Comparison of ENCODE assay signal across 7 cellular contexts in genomic region chr14:102064590-102064989, GRCh38. TPM values are rescaled to one million over a fixed set of nuclear protein-coding genes. Genes with fewer than 3 reads are reported as not detected.
DNase-seq lines count a peak whose midpoint lies in the region; ATAC-seq, FAIRE-seq and TF ChIP-seq lines count a peak whose summit lies in the region.
"Not testable (repeated sequence)": the region's sequence is repeated elsewhere in the genome, so short reads cannot be mapped to it uniquely, and the experiment has no call there.

No MANE protein-coding gene starts in this region.

- intact Hi-C loops in Caco-2 (cut with micrococcal nuclease; ENCODE audit: unreplicated experiment); PC-9 (cut with micrococcal nuclease; ENCODE audit: unreplicated experiment); K562 (cut with micrococcal nuclease); HepG2 (cut with micrococcal nuclease; ENCODE audit: unreplicated experiment); spleen (cut with DNase I; ENCODE audit: low total_unique reads); upper lobe of right lung (cut with DNase I): not testable (repeated sequence)

- not testable (repeated sequence) for H4K20me1 ChIP-seq in PC-9 (ENCODE audit: insufficient read depth); K562 (replicated peaks; ENCODE audit: control insufficient read depth, insufficient read depth, low read length); HepG2 (ENCODE audit: insufficient read depth, low read length)

- H3K27ac Mint-ChIP-seq in Caco-2 (ENCODE audit: unreplicated experiment) (peak overlapping the region; percentile 63), glutamatergic neuron (ENCODE audit: unreplicated experiment) (peak overlapping the region; percentile 70)

- H3K4me1 Mint-ChIP-seq in Caco-2 (ENCODE audit: low read depth, unreplicated experiment); glutamatergic neuron (ENCODE audit: low read depth, unreplicated experiment): not testable (repeated sequence)

- not testable (repeated sequence) for H3K4me1 ChIP-seq in Caco-2
- H3K4me1 ChIP-seq in PC-9 (replicated peaks; ENCODE audit: insufficient read depth) = peaks cover 22% of the 10 kb centered on the region
- peaks cover 6 to 12% of the 10 kb centered on the region in 2 experiments; a peak in 3 of 5 replicates for H3K4me1 ChIP-seq in K562 (replicated peaks in 1 of 2; ENCODE audit: control insufficient read depth in 2 of 2, insufficient read depth in 2 of 2, low read length in 2 of 2)
- H3K4me1 ChIP-seq in HepG2 (ENCODE audit: insufficient read depth, low read length) = peaks cover 13% of the 10 kb centered on the region
- peaks cover 0 to 22% (median 15%) of the 10 kb centered on the region in 6 donors for H3K4me1 ChIP-seq in spleen
- peaks cover 13% of the 10 kb centered on the region for H3K4me1 ChIP-seq in upper lobe of right lung

- H3K9me1 ChIP-seq in K562 (ENCODE audit: control insufficient read depth, insufficient read depth, low read length) = not testable (repeated sequence)

- not testable (repeated sequence) for H3K9me3 ChIP-seq in Caco-2; PC-9 (ENCODE audit: insufficient read depth, low read depth); K562 (replicated peaks; ENCODE audit: control insufficient read depth, insufficient read depth, low read depth, low read length); HepG2 (ENCODE audit: low read length); spleen; upper lobe of right lung

- ATAC-seq in K562, HepG2, upper lobe of right lung: not testable (repeated sequence)

- TF ChIP-seq CTCF in Caco-2 (IDR thresholded peaks at IDR 0.05; ENCODE audit: insufficient read depth in 1 of 2, low read depth in 1 of 2, low read length in 1 of 2, severe bottlenecking in 1 of 2, unreplicated experiment in 1 of 2); PC-9 (conservative IDR thresholded peaks at IDR 0.05); K562 (IDR thresholded peaks at IDR 0.05 in 2 of 3, conservative IDR thresholded peaks at IDR 0.05 in 1 of 3; ENCODE audit: insufficient read depth in 2 of 3, low read depth in 1 of 3, low read length in 3 of 3); glutamatergic neuron (IDR thresholded peaks at IDR 0.05; ENCODE audit: partially characterized antibody, unreplicated experiment); HepG2 (CRISPR knock-in tag; IDR thresholded peaks at IDR 0.05); spleen (IDR thresholded peaks at IDR 0.05 in 8 of 11, conservative IDR thresholded peaks at IDR 0.05 in 3 of 11); upper lobe of right lung (IDR thresholded peaks at IDR 0.05): not testable (repeated sequence)

- in situ Hi-C loops in K562 (cut with MboI) = loop anchor here (10.0 kb wide), 1 partner anchor 250 kb away; the partner anchor contains the start of gene ZNF839
- in situ Hi-C loops in HepG2 (cut with HindIII; ENCODE audit: extremely low pct_ligation_motif_present, low pct_unique_long_range_greater_than_20kb) = loop anchor here (5.0 kb wide), 1 partner anchor 33 kb away; no protein-coding TSS in a partner anchor

- not testable (repeated sequence) for H3K9me2 ChIP-seq in PC-9 (ENCODE audit: insufficient read depth)

- TF ChIP-seq RAD21 in K562 (CRISPR knock-in tag; conservative IDR thresholded peaks at IDR 0.05 in 1 of 2, IDR thresholded peaks at IDR 0.05 in 1 of 2); HepG2 (CRISPR knock-in tag; IDR thresholded peaks at IDR 0.05): not testable (repeated sequence)

- H3K27ac ChIP-seq in PC-9; K562 (ENCODE audit: extremely low read depth, low read depth, low read length); HepG2 (ENCODE audit: extremely low read length, insufficient read depth, low read length); spleen; upper lobe of right lung: not testable (repeated sequence)

- H3K27me3 Mint-ChIP-seq in Caco-2 (ENCODE audit: insufficient read depth, unreplicated experiment); glutamatergic neuron (ENCODE audit: unreplicated experiment): not testable (repeated sequence)

- H3K79me2 ChIP-seq in PC-9 (ENCODE audit: low read depth); K562 (ENCODE audit: control insufficient read depth, insufficient read depth, low read length); HepG2 (ENCODE audit: insufficient read depth, low read length): not testable (repeated sequence)

- peaks cover 31% of the 10 kb centered on the region for H3F3A ChIP-seq in PC-9 (ENCODE audit: insufficient read depth, low read depth)

- not testable (repeated sequence) for TF ChIP-seq POLR2A in K562 (conservative IDR thresholded peaks at IDR 0.05); HepG2 (IDR thresholded peaks at IDR 0.05; ENCODE audit: insufficient read depth in 1 of 2, low read depth in 2 of 2, low read length in 2 of 2); spleen (IDR thresholded peaks at IDR 0.05)

- BruUV-seq in Caco-2 (replicated peaks; lab: Mats Ljungman, UMichigan); PC-9 (replicated peaks; lab: Mats Ljungman, UMichigan); K562 (replicated peaks; lab: Mats Ljungman, UMichigan); HepG2 (replicated peaks; lab: Mats Ljungman, UMichigan): not testable (repeated sequence)

- DNase-seq in Caco-2; PC-9; K562 (ENCODE audit: extremely low read depth in 1 of 4, low spot score in 3 of 4); glutamatergic neuron; HepG2 (ENCODE audit: low spot score): not testable (repeated sequence)
- DNase-seq in spleen (peak; percentile 42), upper lobe of right lung (peak; percentile 20)

- POLR2A ChIA-PET in Caco-2 (lab: Charles Lee) (interaction anchor here (1.0 kb wide), 1 partner anchor 32 kb away, joined by 5 read pairs; no protein-coding TSS in a partner anchor), PC-9 (lab: Charles Lee; ENCODE audit: unreplicated experiment) (interaction anchor here (0.7 kb wide), 1 partner anchor 259 kb away, joined by 3 read pairs; no protein-coding TSS in a partner anchor), K562 (lab: Yijun Ruan, JAX) (interaction anchor here (0.8 to 3.3 kb wide), 4 partner anchors 8 to 21 kb away, joined by 3 to 17 read pairs (median 9); partner anchors contain the start of gene HSP90AA1), HepG2 (lab: Yijun Ruan, JAX) (interaction anchor here (2.3 kb wide), 1 partner anchor 32 kb away, joined by 9 read pairs; no protein-coding TSS in a partner anchor)

- FAIRE-seq in K562 (lab: Jason Lieb, UNC); HepG2 (lab: Jason Lieb, UNC): not testable (repeated sequence)

- CTCF ChIA-PET in Caco-2 (lab: Charles Lee) = interaction anchor here (1.1 to 2.7 kb wide), 3 partner anchors 18 to 32 kb away, joined by 4 to 26 read pairs (median 13); no protein-coding TSS in a partner anchor
- CTCF ChIA-PET in PC-9 (lab: Charles Lee) = interaction anchor here (0.7 to 2.1 kb wide), 4 partner anchors 13 to 235 kb away, joined by 3 to 25 read pairs (median 5); no protein-coding TSS in a partner anchor
- CTCF ChIA-PET in K562 (lab: Yijun Ruan, JAX; ENCODE audit: low intra/inter-chr PET ratio) = not testable (repeated sequence)
- CTCF ChIA-PET in HepG2 (lab: Yijun Ruan, JAX; ENCODE audit: low intra/inter-chr PET ratio, low total read pairs) = interaction anchor here (2.7 kb wide), 1 partner anchor 31 kb away, joined by 22 read pairs; no protein-coding TSS in a partner anchor

- not testable (repeated sequence) for H3K9ac ChIP-seq in K562 (ENCODE audit: insufficient read depth in 1 of 2, low read depth in 2 of 2, low read length in 2 of 2); HepG2 (ENCODE audit: insufficient read depth, low read depth, low read length)

- H3K4me3 ChIP-seq in Caco-2 (ENCODE audit: low read depth, low read length); PC-9; K562; HepG2 (replicated peaks in 1 of 3; ENCODE audit: insufficient read depth in 1 of 3, low read depth in 2 of 3, low read length in 3 of 3); spleen; upper lobe of right lung: not testable (repeated sequence)

- TF ChIP-seq EP300 in K562 (IDR thresholded peaks at IDR 0.05; ENCODE audit: low read length); HepG2 (IDR thresholded peaks at IDR 0.05; ENCODE audit: low read depth in 2 of 2, low read length in 2 of 2); HepG2 (CRISPR knock-in tag; IDR thresholded peaks at IDR 0.05; ENCODE audit: borderline replicate concordance): not testable (repeated sequence)

- WGBS in K562 (ENCODE audit: insufficient coverage, low coverage, missing lambda C conversion rate) = 21% methylated on average over 3 of the region's 8 CpGs
- whole genome bisulfite sequencing in HepG2 (ENCODE audit: low lambda C conversion rate) = 67% methylated on average over 8 of the region's 8 CpGs
- WGBS in spleen, 5 donors = 87 to 93% (median 89%) methylated on average over 8 of the region's 8 CpGs

- not testable (repeated sequence) for H3K27me3 ChIP-seq in Caco-2 (replicated peaks; ENCODE audit: control insufficient read depth, insufficient read depth, low read length); PC-9 (ENCODE audit: insufficient read depth, low read depth); K562 (ENCODE audit: control insufficient read depth in 2 of 2, insufficient read depth in 2 of 2, low read length in 2 of 2); HepG2 (ENCODE audit: control insufficient read depth in 1 of 2, insufficient read depth in 2 of 2, low read length in 2 of 2); spleen (replicated peaks in 1 of 7); upper lobe of right lung

- H3K9me3 Mint-ChIP-seq in Caco-2 (ENCODE audit: unreplicated experiment); glutamatergic neuron (ENCODE audit: unreplicated experiment): not testable (repeated sequence)

- not testable (repeated sequence) for H3K36me3 ChIP-seq in Caco-2 (ENCODE audit: control insufficient read depth, insufficient read depth, low read length); PC-9 (ENCODE audit: low read depth); K562 (ENCODE audit: control insufficient read depth, insufficient read depth, low read length); HepG2 (replicated peaks in 1 of 2; ENCODE audit: control insufficient read depth in 1 of 2, insufficient read depth in 2 of 2, low read length in 2 of 2); spleen; upper lobe of right lung

- peak overlapping the region; percentile 63 for H3K4me3 Mint-ChIP-seq in Caco-2 (ENCODE audit: unreplicated experiment)
- H3K4me3 Mint-ChIP-seq in glutamatergic neuron (ENCODE audit: unreplicated experiment) = not testable (repeated sequence)

- H3K36me3 Mint-ChIP-seq in Caco-2 (ENCODE audit: insufficient read depth, unreplicated experiment); glutamatergic neuron (ENCODE audit: unreplicated experiment): not testable (repeated sequence)

- not testable (repeated sequence) for H2AFZ ChIP-seq in PC-9; K562 (ENCODE audit: low read depth, low read length); HepG2 (ENCODE audit: low read length)

- peak overlapping the region; percentile 88 for H3K4me2 ChIP-seq in PC-9
- not testable (repeated sequence) for H3K4me2 ChIP-seq in K562 (ENCODE audit: insufficient read depth, low read length)
- peak overlapping the region; percentile 93; the same call in 1 of the 2 replicates for H3K4me2 ChIP-seq in HepG2 (ENCODE audit: low read depth, low read length)

RNA-seq across cellular contexts. Expression of gene HSP90AA1, which starts 22.3 kb away (rescaled TPM):
- total RNA-seq in Caco-2 (2022) = 464 and 478 TPM in 2 replicates
- total RNA-seq in PC-9 (2021) = 1,314 and 1,931 TPM in 2 replicates
- total RNA-seq in K562 (2011; cell fraction: chromatin; rRNA removed; ENCODE audit: low replicate concordance) = 297 and 1,009 TPM in 2 replicates
- 170 and 251 TPM in 2 replicates for total RNA-seq in K562 (2011; cell fraction: nucleolus; rRNA removed)
- total RNA-seq in K562 (2011; cell fraction: nucleoplasm; rRNA removed) = 335 and 379 TPM in 2 replicates
- 578 and 630 TPM in 2 replicates for total RNA-seq in K562 (2014; rRNA removed)
- total RNA-seq in K562 (2014; rRNA removed; fragmentation: Illumina TruSeq; extraction: Trizol) = 496 and 561 TPM in 2 replicates
- total RNA-seq in K562 (2015; rRNA removed; fragmentation: Illumina TruSeq; extraction: Trizol) = 376 and 377 TPM in 2 replicates
- total RNA-seq in K562 (2021) = 895 and 957 TPM in 2 replicates
- polyA plus RNA-seq in K562 (2011; rRNA removed) = 1,094 and 1,547 TPM in 2 replicates
- 239 and 550 TPM in 2 replicates for polyA plus RNA-seq in K562 (2011; cell fraction: cytosol; rRNA removed)
- 154 and 294 TPM in 2 replicates for polyA plus RNA-seq in K562 (2011; cell fraction: nucleus; rRNA removed)
- 370 and 1,431 TPM in 2 replicates for polyA plus RNA-seq in K562 (2012)
- 1,640 and 1,731 TPM in 2 replicates for polyA plus RNA-seq in K562 (2014; fragmentation: Illumina TruSeq; extraction: Trizol)
- polyA plus RNA-seq in K562 (2014; fragmentation: Nextera tagmentation; extraction: Ambion mirVana) = 1,000 to 10,000 TPM in 1 of 2 experiments, 100 to 1,000 TPM in 1; 787 to 1,003 TPM
- 879 and 956 TPM in 2 replicates for polyA plus RNA-seq in K562 (2014; rRNA removed)
- 1,917 and 1,981 TPM in 2 replicates for polyA minus RNA-seq in K562 (2011; rRNA and poly(A)+ RNA removed)
- 1,324 and 1,529 TPM in 2 replicates for polyA minus RNA-seq in K562 (2011; cell fraction: cytosol; rRNA and poly(A)+ RNA removed)
- 126 and 337 TPM in 2 replicates for polyA minus RNA-seq in K562 (2011; cell fraction: nucleus; rRNA and poly(A)+ RNA removed)
- 610 TPM for total RNA-seq in glutamatergic neuron (ENCODE audit: unreplicated experiment)
- total RNA-seq in HepG2 (2016; rRNA removed; fragmentation: Illumina TruSeq; extraction: Trizol) = 636 and 1,509 TPM in 2 replicates
- total RNA-seq in HepG2 (2016; cell fraction: cytosol; rRNA removed; fragmentation: Illumina TruSeq; extraction: Trizol; ENCODE audit: low read depth) = 68.9 and 73.7 TPM in 2 replicates
- total RNA-seq in HepG2 (2016; cell fraction: insoluble cytoplasmic fraction; rRNA removed; fragmentation: Illumina TruSeq; extraction: Trizol) = 651 and 1,441 TPM in 2 replicates
- total RNA-seq in HepG2 (2016; cell fraction: membrane; rRNA removed; fragmentation: Illumina TruSeq; extraction: Trizol) = 133 and 157 TPM in 2 replicates
- 507 and 548 TPM in 2 replicates for total RNA-seq in HepG2 (2016; cell fraction: nucleus; rRNA removed; fragmentation: Illumina TruSeq; extraction: Trizol)
- polyA plus RNA-seq in HepG2 (2011; rRNA removed) = 205 and 262 TPM in 2 replicates
- 127 and 221 TPM in 2 replicates for polyA plus RNA-seq in HepG2 (2011; cell fraction: cytosol; rRNA removed)
- polyA plus RNA-seq in HepG2 (2011; cell fraction: nucleus; rRNA removed) = 46.7 and 79.9 TPM in 2 replicates
- 319 and 504 TPM in 2 replicates for polyA plus RNA-seq in HepG2 (2012)
- polyA plus RNA-seq in HepG2 (2016; cell fraction: cytosol; fragmentation: Illumina TruSeq; extraction: Trizol; ENCODE audit: low read depth) = 49.1 and 55.8 TPM in 2 replicates
- polyA plus RNA-seq in HepG2 (2016; cell fraction: insoluble cytoplasmic fraction; fragmentation: Illumina TruSeq; extraction: Trizol; ENCODE audit: low read depth) = 1,691 and 1,814 TPM in 2 replicates
- 108 and 125 TPM in 2 replicates for polyA plus RNA-seq in HepG2 (2016; cell fraction: membrane; fragmentation: Illumina TruSeq; extraction: Trizol; ENCODE audit: low read depth)
- polyA plus RNA-seq in HepG2 (2016; cell fraction: nucleus; fragmentation: Illumina TruSeq; extraction: Trizol; ENCODE audit: insufficient read depth, low read depth) = 669 and 675 TPM in 2 replicates
- polyA minus RNA-seq in HepG2 (2011; rRNA and poly(A)+ RNA removed; ENCODE audit: low replicate concordance) = 117 and 458 TPM in 2 replicates
- 494 and 532 TPM in 2 replicates for polyA minus RNA-seq in HepG2 (2011; cell fraction: cytosol; rRNA and poly(A)+ RNA removed)
- 134 and 221 TPM in 2 replicates for polyA minus RNA-seq in HepG2 (2011; cell fraction: nucleus; rRNA and poly(A)+ RNA removed)
- total RNA-seq in spleen = 100 to 1,000 TPM; 162 to 395 (median 240) TPM
- 100 to 1,000 TPM in 2 of 3 donors, 10 to 100 TPM in 1; 98.3 to 178 (median 139) TPM for polyA plus RNA-seq in spleen
- 490 TPM for total RNA-seq in upper lobe of right lung
